Comparison of ENCODE assay signal across 20 cellular contexts in the genomic region with DNA sequence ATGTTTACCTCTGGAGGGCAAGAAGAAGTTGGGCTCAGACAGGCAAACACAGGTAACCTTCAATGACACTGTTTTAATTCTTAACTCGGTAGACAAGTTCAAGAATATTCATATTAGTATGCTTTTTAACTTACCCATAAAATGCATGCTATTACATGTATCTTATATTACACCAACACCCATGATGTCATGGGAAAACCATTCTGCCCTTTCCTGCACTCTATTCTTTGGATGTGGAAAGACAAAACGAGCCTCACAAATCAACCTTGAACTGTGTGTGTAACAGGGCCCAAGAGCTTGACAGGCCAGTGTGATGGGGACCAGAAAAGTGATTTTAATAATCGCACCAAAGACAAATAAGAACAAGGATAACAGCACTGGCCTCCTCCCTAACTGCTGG. TPM values are rescaled to one million over a fixed set of nuclear protein-coding genes. Genes with fewer than 3 reads are reported as not detected.
DNase-seq lines count a peak whose midpoint lies in the region; ATAC-seq, FAIRE-seq and TF ChIP-seq lines count a peak whose summit lies in the region.
"Had no signal": no experiment of that assay in that cellular context is flagged by ENCODE, and none has a peak within 500 bp of the region (broad histone marks: within the 10 kb centered on the region; RNA-seq: fewer than 3 reads in every experiment).

No MANE protein-coding gene starts in this region.

- H3K79me2 ChIP-seq in HepG2 (ENCODE audit: insufficient read depth, low read length), result no peaks in the 10 kb centered on the region

- no peaks in the 10 kb centered on the region for H4K20me1 ChIP-seq in HepG2 (ENCODE audit: insufficient read depth, low read length)

- BruUV-seq in HepG2 (replicated peaks; lab: Mats Ljungman, UMichigan), result no TSS peak

- H3K9me3 ChIP-seq in HepG2 (ENCODE audit: low read length) (no peaks in the 10 kb centered on the region), right lobe of liver (no peaks in the 10 kb centered on the region)
- H3K9me3 ChIP-seq: BE2C had no signal

- CTCF ChIA-PET in HepG2 (lab: Yijun Ruan, JAX; ENCODE audit: low intra/inter-chr PET ratio, low total read pairs), result no interaction called here

- ATAC-seq in HepG2, result no peak
- no peak for ATAC-seq in right lobe of liver
- no peak for ATAC-seq in GM19324 (IDR thresholded peaks at IDR 0.05; ENCODE audit: low FRiP score, unreplicated experiment)
- no peak for ATAC-seq in HG02973 (IDR thresholded peaks at IDR 0.05; ENCODE audit: unreplicated experiment)
- ATAC-seq: GM12878 had no signal

- H3K4me1 ChIP-seq in HepG2 (ENCODE audit: insufficient read depth, low read length), result peaks cover 5% of the 10 kb centered on the region; the same call in 1 of the 2 replicates
- H3K4me1 ChIP-seq in right lobe of liver, result no peaks in the 10 kb centered on the region
- H3K4me1 ChIP-seq: BE2C had no signal

- TF ChIP-seq RAD21 in HepG2 (CRISPR knock-in tag; IDR thresholded peaks at IDR 0.05), result no peak

- WGBS in HepG2 (ENCODE audit: low lambda C conversion rate), result 84% methylated on average over 3 of the region's 3 CpGs
- WGBS in right lobe of liver (ENCODE audit: insufficient coverage, low coverage, low lambda C conversion rate, missing lambda C conversion rate), result 74% methylated on average over 3 of the region's 3 CpGs

- DNase-seq in HepG2 (ENCODE audit: low spot score) (no peak), right lobe of liver (no peak), epithelial cell of prostate (ENCODE audit: low read depth, low spot score) (no peak), iris pigment epithelial cell (ENCODE audit: low read depth) (peak; percentile 25), activated T-cell treated with anti-CD3 and anti-CD28 coated beads for 4 hours (no peak)
- DNase-seq: 8988T; BE2C; C1 segment of cervical spinal cord; CD4-positive, CD25-positive, alpha-beta regulatory T cell; CD8-positive, alpha-beta memory T cell; COR-L47; DMS 273 treated with DMSO at 0.1 percent for 48 hours; DMS53; DND-41; EL; H9 had no signal

- H3K27ac ChIP-seq in HepG2 (ENCODE audit: extremely low read length, insufficient read depth, low read length), result no peak overlapping the region
- no peak overlapping the region for H3K27ac ChIP-seq in right lobe of liver
- H3K27ac ChIP-seq in epithelial cell of prostate, result peak overlapping the region; percentile 11

- H3K4me3 ChIP-seq in HepG2 (replicated peaks in 1 of 3; ENCODE audit: insufficient read depth in 1 of 3, low read depth in 2 of 3, low read length in 3 of 3) (no peak overlapping the region), right lobe of liver (no peak overlapping the region)
- H3K4me3 ChIP-seq: GM12878 had no signal

- H3K4me2 ChIP-seq in HepG2 (ENCODE audit: low read depth, low read length), result no peak overlapping the region

- in situ Hi-C loops in HepG2 (cut with HindIII; ENCODE audit: extremely low pct_ligation_motif_present, low pct_unique_long_range_greater_than_20kb), result no loop called here

- no peak overlapping the region for H2AFZ ChIP-seq in HepG2 (ENCODE audit: low read length)

- POLR2A ChIA-PET in HepG2 (lab: Yijun Ruan, JAX), result no interaction called here

- no peak overlapping the region for H3K9ac ChIP-seq in HepG2 (ENCODE audit: insufficient read depth, low read depth, low read length)

- intact Hi-C loops in HepG2 (cut with micrococcal nuclease; ENCODE audit: unreplicated experiment), result no loop called here
- intact Hi-C loops in right lobe of liver (cut with DNase I), result no loop called here

- H3K27me3 ChIP-seq in HepG2 (ENCODE audit: control insufficient read depth in 1 of 2, insufficient read depth in 2 of 2, low read length in 2 of 2) (no peaks in the 10 kb centered on the region), right lobe of liver (no peaks in the 10 kb centered on the region)
- H3K27me3 ChIP-seq: BE2C had no signal

- no peak for TF ChIP-seq CTCF in HepG2 (CRISPR knock-in tag; IDR thresholded peaks at IDR 0.05)
- no peak for TF ChIP-seq CTCF in right lobe of liver (IDR thresholded peaks at IDR 0.05)

- TF ChIP-seq POLR2A in HepG2 (IDR thresholded peaks at IDR 0.05; ENCODE audit: insufficient read depth in 1 of 2, low read depth in 2 of 2, low read length in 2 of 2), result no peak
- TF ChIP-seq POLR2A in right lobe of liver (IDR thresholded peaks at IDR 0.05), result no peak

- TF ChIP-seq EP300 in HepG2 (IDR thresholded peaks at IDR 0.05; ENCODE audit: low read depth in 2 of 2, low read length in 2 of 2), result no peak
- TF ChIP-seq EP300 in HepG2 (CRISPR knock-in tag; IDR thresholded peaks at IDR 0.05; ENCODE audit: borderline replicate concordance), result no peak

- H3K36me3 ChIP-seq in HepG2 (replicated peaks in 1 of 2; ENCODE audit: control insufficient read depth in 1 of 2, insufficient read depth in 2 of 2, low read length in 2 of 2) (peaks cover 18 to 64% of the 10 kb centered on the region in 2 experiments), right lobe of liver (peaks cover 0 to 64% (median 13%) of the 10 kb centered on the region in 4 donors)
- H3K36me3 ChIP-seq: BE2C had no signal

- FAIRE-seq in HepG2 (lab: Jason Lieb, UNC), result no peak
- FAIRE-seq: GM12878, H1 had no signal

TF ChIP-seq in HepG2, 621 proteins besides CTCF, POLR2A, EP300 and RAD21:
- TF ChIP-seq, protein P1, sequence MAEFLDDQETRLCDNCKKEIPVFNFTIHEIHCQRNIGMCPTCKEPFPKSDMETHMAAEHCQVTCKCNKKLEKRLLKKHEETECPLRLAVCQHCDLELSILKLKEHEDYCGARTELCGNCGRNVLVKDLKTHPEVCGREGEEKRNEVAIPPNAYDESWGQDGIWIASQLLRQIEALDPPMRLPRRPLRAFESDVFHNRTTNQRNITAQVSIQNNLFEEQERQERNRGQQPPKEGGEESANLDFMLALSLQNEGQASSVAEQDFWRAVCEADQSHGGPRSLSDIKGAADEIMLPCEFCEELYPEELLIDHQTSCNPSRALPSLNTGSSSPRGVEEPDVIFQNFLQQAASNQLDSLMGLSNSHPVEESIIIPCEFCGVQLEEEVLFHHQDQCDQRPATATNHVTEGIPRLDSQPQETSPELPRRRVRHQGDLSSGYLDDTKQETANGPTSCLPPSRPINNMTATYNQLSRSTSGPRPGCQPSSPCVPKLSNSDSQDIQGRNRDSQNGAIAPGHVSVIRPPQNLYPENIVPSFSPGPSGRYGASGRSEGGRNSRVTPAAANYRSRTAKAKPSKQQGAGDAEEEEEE (CRISPR knock-in tag; IDR thresholded peaks at IDR 0.05; ENCODE audit: borderline replicate concordance), result no peak
- TF ChIP-seq ATF7 (IDR thresholded peaks at IDR 0.05), result 0 out of 2 replicates have a peak, but pooled peaks have one; percentile 14
- no peak for TF ChIP-seq ATF7 (CRISPR knock-in tag; IDR thresholded peaks at IDR 0.05)

RNA-seq across cellular contexts. Expression of gene RAP1GAP, which starts 22.6 kb away (rescaled TPM):
- total RNA-seq in HepG2 (2016; rRNA removed; fragmentation: Illumina TruSeq; extraction: Trizol) (9.7 and 11.9 TPM in 2 replicates), right lobe of liver (10 to 100 TPM in 5 of 6 experiments, 1 to 10 TPM in 1; 8.0 to 38.1 (median 22.2) TPM)
- 3.8 and 5.0 TPM in 2 replicates for total RNA-seq in HepG2 (2016; cell fraction: cytosol; rRNA removed; fragmentation: Illumina TruSeq; extraction: Trizol; ENCODE audit: low read depth)
- total RNA-seq in HepG2 (2016; cell fraction: insoluble cytoplasmic fraction; rRNA removed; fragmentation: Illumina TruSeq; extraction: Trizol), result 7.8 and 12.1 TPM in 2 replicates
- total RNA-seq in HepG2 (2016; cell fraction: membrane; rRNA removed; fragmentation: Illumina TruSeq; extraction: Trizol), result 9.5 and 11.5 TPM in 2 replicates
- 13.6 and 14.7 TPM in 2 replicates for total RNA-seq in HepG2 (2016; cell fraction: nucleus; rRNA removed; fragmentation: Illumina TruSeq; extraction: Trizol)
- polyA plus RNA-seq in HepG2 (2011; rRNA removed), result 37.5 and 46.1 TPM in 2 replicates
- 21.6 and 24.9 TPM in 2 replicates for polyA plus RNA-seq in HepG2 (2011; cell fraction: cytosol; rRNA removed)
- polyA plus RNA-seq in HepG2 (2011; cell fraction: nucleus; rRNA removed), result 114 and 133 TPM in 2 replicates
- 22.0 and 27.8 TPM in 2 replicates for polyA plus RNA-seq in HepG2 (2012)
- polyA plus RNA-seq in HepG2 (2016; cell fraction: cytosol; fragmentation: Illumina TruSeq; extraction: Trizol; ENCODE audit: low read depth), result 5.3 and 7.0 TPM in 2 replicates
- 17.1 and 23.0 TPM in 2 replicates for polyA plus RNA-seq in HepG2 (2016; cell fraction: insoluble cytoplasmic fraction; fragmentation: Illumina TruSeq; extraction: Trizol; ENCODE audit: low read depth)
- 14.4 and 18.4 TPM in 2 replicates for polyA plus RNA-seq in HepG2 (2016; cell fraction: membrane; fragmentation: Illumina TruSeq; extraction: Trizol; ENCODE audit: low read depth)
- polyA plus RNA-seq in HepG2 (2016; cell fraction: nucleus; fragmentation: Illumina TruSeq; extraction: Trizol; ENCODE audit: insufficient read depth, low read depth), result 58.0 and 62.8 TPM in 2 replicates
- polyA minus RNA-seq in HepG2 (2011; rRNA and poly(A)+ RNA removed; ENCODE audit: low replicate concordance), result 18.4 and 45.8 TPM in 2 replicates
- 12.8 and 14.1 TPM in 2 replicates for polyA minus RNA-seq in HepG2 (2011; cell fraction: cytosol; rRNA and poly(A)+ RNA removed)
- 20.8 and 23.4 TPM in 2 replicates for polyA minus RNA-seq in HepG2 (2011; cell fraction: nucleus; rRNA and poly(A)+ RNA removed)
- polyA plus RNA-seq: CD4-positive, CD25-positive, alpha-beta regulatory T cell; CD8-positive, alpha-beta memory T cell had no signal
